Comparison of ENCODE assay signal across 7 cellular contexts in the genomic region with DNA sequence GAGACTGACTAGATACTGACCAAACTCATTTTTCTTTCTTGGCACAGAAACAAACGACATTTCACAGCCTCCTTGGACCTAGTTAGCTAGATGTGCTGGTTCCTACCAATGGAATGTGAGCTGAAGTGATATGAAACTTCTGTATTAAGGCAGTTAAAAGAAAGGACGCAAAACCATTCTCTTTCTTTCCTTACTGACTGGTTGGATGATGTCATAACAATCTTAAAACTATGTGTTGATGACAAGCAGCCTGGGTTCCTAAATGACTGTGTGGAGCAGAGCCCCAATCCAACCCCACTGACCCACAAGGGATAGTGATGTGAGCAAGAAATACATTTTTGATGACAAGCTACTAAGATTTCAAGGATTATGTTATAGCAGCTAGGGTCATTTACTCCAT.
"Had no signal": no experiment of that assay in that cellular context is flagged by ENCODE, and none has a peak within 500 bp of the region (broad histone marks: within the 10 kb centered on the region; RNA-seq: fewer than 3 reads in every experiment).

No MANE protein-coding gene starts in this region.

- H3K4me3 Mint-ChIP-seq: IgD-negative memory B cell had no signal

- DNase-seq: IMR-90, KBM-7, KG1 had no signal

- FAIRE-seq: HTR-8/SVneo, K562 had no signal

- H3K4me3 ChIP-seq: K562 had no signal

- ATAC-seq: K562 had no signal

- H3K27ac ChIP-seq: HL-60 had no signal

- H3K27me3 Mint-ChIP-seq: IgD-negative memory B cell had no signal
